ENCODE assay signal across 12 cellular contexts in the genomic region with DNA sequence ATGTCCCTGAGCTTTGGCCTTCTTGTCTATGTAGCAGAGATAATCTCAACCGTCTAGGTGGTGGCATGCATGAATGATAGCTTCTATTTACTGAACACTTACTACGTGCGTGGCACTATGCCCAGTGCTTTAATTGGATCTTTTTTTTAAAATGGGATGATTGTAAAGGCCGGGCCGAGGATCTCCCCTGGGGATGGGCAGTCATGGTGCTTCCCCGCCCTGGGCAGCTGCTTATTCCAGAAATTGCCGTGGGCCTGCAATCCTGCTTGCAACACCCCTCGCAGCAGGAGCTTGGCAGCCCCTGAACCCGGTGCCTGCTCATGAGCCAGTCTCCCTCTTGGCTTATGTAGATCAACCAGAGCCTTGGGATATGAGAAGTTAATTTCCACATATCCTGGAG.
DNase-seq lines count a peak whose midpoint lies in the region; ATAC-seq lines count a peak whose summit lies in the region.
"Had no signal": no experiment of that assay in that cellular context is flagged by ENCODE, and none has a peak within 500 bp of the region (broad histone marks: within the 10 kb centered on the region; RNA-seq: fewer than 3 reads in every experiment).

No MANE protein-coding gene starts in this region.

- DNase-seq in SHP77 treated with DMSO at 0.1 percent for 48 hours (lab: John Stamatoyannopoulos, UW) (peak; percentile 26), SHP77 (lab: John Stamatoyannopoulos, UW) (no peak), COLO829 (ENCODE audit: low spot score) (peak; percentile 59), NCI-H345 (lab: John Stamatoyannopoulos, UW) (peak; percentile 28), DMS79 (lab: John Stamatoyannopoulos, UW) (no peak), DMS114 treated with DMSO at 0.1 percent for 48 hours (lab: John Stamatoyannopoulos, UW; ENCODE audit: unreplicated experiment) (no peak)
- DNase-seq: AML-193; Caco-2; CD4-positive, alpha-beta memory T cell; DMS53; GM23248 had no signal

- no peak for ATAC-seq in GM18870 (IDR thresholded peaks at IDR 0.05; ENCODE audit: unreplicated experiment)

Comparison
In these comparisons a context has a peak if more than half of its experiments do, and no peak if none do; other contexts are left out.
1. DNase-seq: peak in SHP77 treated with DMSO at 0.1 percent for 48 hours (single experiment), COLO829 (single experiment) and NCI-H345 (single experiment); none in SHP77 (0 of 2), DMS79 (single experiment) and DMS114 treated with DMSO at 0.1 percent for 48 hours (single experiment).